14 cellular contexts compared by ENCODE assay signal in genomic region chrX:32966956-32967355, GRCh38.
DNase-seq lines count a peak whose midpoint lies in the region; TF ChIP-seq lines count a peak whose summit lies in the region.
"Had no signal": no experiment of that assay in that cellular context is flagged by ENCODE, and none has a peak within 500 bp of the region (broad histone marks: within the 10 kb centered on the region; RNA-seq: fewer than 3 reads in every experiment).

No MANE protein-coding gene starts in this region.

- H3K9me3 ChIP-seq in Karpas-422 (ENCODE audit: low read length) = no peaks in the 10 kb centered on the region
- no peaks in the 10 kb centered on the region for H3K9me3 ChIP-seq in SU-DHL-6 (ENCODE audit: insufficient read depth, low read length)
- H3K9me3 ChIP-seq in CD8-positive, alpha-beta memory T cell (ENCODE audit: low read length) = no peaks in the 10 kb centered on the region

- H2AFZ ChIP-seq in Karpas-422 (ENCODE audit: low read length) = peak overlapping the region; percentile 16; the same call in 1 of the 2 replicates
- H2AFZ ChIP-seq in SU-DHL-6 (ENCODE audit: low read depth, low read length, severe bottlenecking) = peak overlapping the region; percentile 87

- H3K36me3 ChIP-seq in Karpas-422 (ENCODE audit: insufficient read depth, low read length) = no peaks in the 10 kb centered on the region
- H3K36me3 ChIP-seq in SU-DHL-6 (ENCODE audit: low read length) = no peaks in the 10 kb centered on the region
- no peaks in the 10 kb centered on the region for H3K36me3 ChIP-seq in CD8-positive, alpha-beta memory T cell (ENCODE audit: insufficient read depth, low read length)
- H3K36me3 ChIP-seq: BLaER1 treated with 17β-estradiol and CSF1 and Interleukin-3, amounts not matched to agents 10 nM and 100 nM had no signal

- H3K27ac ChIP-seq in Karpas-422 (ENCODE audit: low read length) (no peak overlapping the region), SU-DHL-6 (ENCODE audit: low read depth, low read length) (no peak overlapping the region), caudate nucleus (ENCODE audit: low read depth, low read length) (no peak overlapping the region)
- H3K27ac ChIP-seq in CD8-positive, alpha-beta memory T cell (ENCODE audit: low read depth, low read length) = no peak overlapping the region
- H3K27ac ChIP-seq: BLaER1 treated with 17β-estradiol and CSF1 and Interleukin-3, amounts not matched to agents 10 nM and 100 nM had no signal

- POLR2A ChIA-PET in CD8-positive, alpha-beta memory T cell (lab: Charles Lee) = no interaction called here
- POLR2A ChIA-PET in activated CD4-positive, alpha-beta memory T cell treated with anti-CD3 and anti-CD28 coated beads, Interleukin-2, amount 10 ng/mL, durations not matched to agents 7 days and 5 days (lab: Charles Lee) = no interaction called here

- H3F3A ChIP-seq in SU-DHL-6 (ENCODE audit: insufficient read depth) = no peaks in the 10 kb centered on the region

- no peak for TF ChIP-seq CTCF in SU-DHL-6 (IDR thresholded peaks at IDR 0.05; ENCODE audit: insufficient read depth, low read length, poor library complexity, severe bottlenecking)

- H3K4me3 ChIP-seq in Karpas-422 (ENCODE audit: low read length) (no peak overlapping the region), SU-DHL-6 (ENCODE audit: insufficient read depth, low read length, poor library complexity, severe bottlenecking) (no peak overlapping the region)
- no peak overlapping the region for H3K4me3 ChIP-seq in CD8-positive, alpha-beta memory T cell (ENCODE audit: low read length)
- H3K4me3 ChIP-seq: BLaER1 treated with 17β-estradiol and CSF1 and Interleukin-3, amounts not matched to agents 10 nM and 100 nM had no signal

- peaks cover 2 to 4% (median 2%) of the 10 kb centered on the region in 5 donors for H3K9me3 Mint-ChIP-seq in CD8-positive, alpha-beta memory T cell
- H3K9me3 Mint-ChIP-seq in activated CD4-positive, alpha-beta memory T cell treated with anti-CD3 and anti-CD28 coated beads, Interleukin-2, amount 10 ng/mL, durations not matched to agents 7 days and 5 days = no peaks in the 10 kb centered on the region

- H4K20me1 ChIP-seq in Karpas-422 (ENCODE audit: insufficient read depth, low read depth, low read length) (no peaks in the 10 kb centered on the region), SU-DHL-6 (ENCODE audit: low read depth, low read length) (no peaks in the 10 kb centered on the region)
- H4K20me1 ChIP-seq: BLaER1 treated with 17β-estradiol and CSF1 and Interleukin-3, amounts not matched to agents 10 nM and 100 nM had no signal

- no peaks in the 10 kb centered on the region for H3K36me3 Mint-ChIP-seq in CD8-positive, alpha-beta memory T cell
- no peaks in the 10 kb centered on the region for H3K36me3 Mint-ChIP-seq in activated CD4-positive, alpha-beta memory T cell treated with anti-CD3 and anti-CD28 coated beads, Interleukin-2, amount 10 ng/mL, durations not matched to agents 7 days and 5 days (ENCODE audit: low read depth)
- H3K36me3 Mint-ChIP-seq: CD4-positive, CD25-positive, alpha-beta regulatory T cell had no signal

- H3K4me3 Mint-ChIP-seq in CD8-positive, alpha-beta memory T cell = no peak overlapping the region
- H3K4me3 Mint-ChIP-seq in activated CD4-positive, alpha-beta memory T cell treated with anti-CD3 and anti-CD28 coated beads, Interleukin-2, amount 10 ng/mL, durations not matched to agents 7 days and 5 days = no peak overlapping the region
- H3K4me3 Mint-ChIP-seq: CD4-positive, CD25-positive, alpha-beta regulatory T cell had no signal

- H3K4me2 ChIP-seq in Karpas-422 (ENCODE audit: low read depth, low read length, poor library complexity, severe bottlenecking) (no peak overlapping the region), SU-DHL-6 (ENCODE audit: low read depth, low read length, poor library complexity, severe bottlenecking) (no peak overlapping the region)
- H3K4me2 ChIP-seq: BLaER1 treated with 17β-estradiol and CSF1 and Interleukin-3, amounts not matched to agents 10 nM and 100 nM had no signal

- DNase-seq in COLO829 (ENCODE audit: low spot score) (peak; percentile 45), Karpas-422 (no peak), NCI-H69 (lab: John Stamatoyannopoulos, UW) (peak; percentile 66), caudate nucleus (lab: John Stamatoyannopoulos, UW) (no peak), globus pallidus (ENCODE audit: low spot score) (no peak)
- no peak for DNase-seq in CD8-positive, alpha-beta memory T cell
- DNase-seq in activated CD4-positive, alpha-beta memory T cell treated with anti-CD3 and anti-CD28 coated beads, Interleukin-2, amount 10 ng/mL, durations not matched to agents 7 days and 5 days = no peak
- DNase-seq: 8988T, AML-193, GF-D8, IMR-90 had no signal

- CTCF ChIA-PET in CD8-positive, alpha-beta memory T cell (lab: Charles Lee) = no interaction called here
- CTCF ChIA-PET in activated CD4-positive, alpha-beta memory T cell treated with anti-CD3 and anti-CD28 coated beads, Interleukin-2, amount 10 ng/mL, durations not matched to agents 7 days and 5 days (lab: Charles Lee) = no interaction called here

- H3K27me3 ChIP-seq in Karpas-422 (ENCODE audit: low read length) = no peaks in the 10 kb centered on the region
- H3K27me3 ChIP-seq in SU-DHL-6 (ENCODE audit: low read length) = no peaks in the 10 kb centered on the region
- no peaks in the 10 kb centered on the region for H3K27me3 ChIP-seq in CD8-positive, alpha-beta memory T cell (ENCODE audit: insufficient read depth, low read length, poor library complexity, severe bottlenecking)

- H3K4me1 ChIP-seq in Karpas-422 (ENCODE audit: low read length) = no peaks in the 10 kb centered on the region
- no peaks in the 10 kb centered on the region for H3K4me1 ChIP-seq in CD8-positive, alpha-beta memory T cell (ENCODE audit: insufficient read depth, low read length)
- H3K4me1 ChIP-seq: BLaER1 treated with 17β-estradiol and CSF1 and Interleukin-3, amounts not matched to agents 10 nM and 100 nM had no signal

- peaks cover 0 to 1% (median 0%) of the 10 kb centered on the region in 3 donors for H3K4me1 Mint-ChIP-seq in CD8-positive, alpha-beta memory T cell
- H3K4me1 Mint-ChIP-seq in activated CD4-positive, alpha-beta memory T cell treated with anti-CD3 and anti-CD28 coated beads, Interleukin-2, amount 10 ng/mL, durations not matched to agents 7 days and 5 days = no peaks in the 10 kb centered on the region

- H3K79me2 ChIP-seq in Karpas-422 (ENCODE audit: low read length) (no peaks in the 10 kb centered on the region), SU-DHL-6 (ENCODE audit: insufficient read depth, low read length) (no peaks in the 10 kb centered on the region)

- H3K9me2 ChIP-seq in Karpas-422 (replicated peaks; ENCODE audit: insufficient read depth, low read length) = no peaks in the 10 kb centered on the region
- H3K9me2 ChIP-seq in SU-DHL-6 (replicated peaks; ENCODE audit: insufficient read depth, low read length) = no peaks in the 10 kb centered on the region

- H3K27me3 Mint-ChIP-seq in CD8-positive, alpha-beta memory T cell = no peaks in the 10 kb centered on the region
- no peaks in the 10 kb centered on the region for H3K27me3 Mint-ChIP-seq in activated CD4-positive, alpha-beta memory T cell treated with anti-CD3 and anti-CD28 coated beads, Interleukin-2, amount 10 ng/mL, durations not matched to agents 7 days and 5 days
- H3K27me3 Mint-ChIP-seq: CD4-positive, CD25-positive, alpha-beta regulatory T cell had no signal

- H3K9ac ChIP-seq in Karpas-422 (ENCODE audit: low read length) = no peak overlapping the region
- H3K9ac ChIP-seq in SU-DHL-6 (ENCODE audit: low read length) = no peak overlapping the region
- H3K9ac ChIP-seq: BLaER1 treated with 17β-estradiol and CSF1 and Interleukin-3, amounts not matched to agents 10 nM and 100 nM had no signal

- H3K27ac Mint-ChIP-seq in CD8-positive, alpha-beta memory T cell = no peak overlapping the region
- H3K27ac Mint-ChIP-seq in activated CD4-positive, alpha-beta memory T cell treated with anti-CD3 and anti-CD28 coated beads, Interleukin-2, amount 10 ng/mL, durations not matched to agents 7 days and 5 days = no peak overlapping the region
- H3K27ac Mint-ChIP-seq: CD4-positive, CD25-positive, alpha-beta regulatory T cell had no signal

Comparison
In these comparisons a context has a peak if more than half of its experiments do, and no peak if none do; other contexts are left out.
1. DNase-seq: peak in COLO829 (single experiment) and NCI-H69 (single experiment); none in Karpas-422 (single experiment), caudate nucleus (0 of 61), globus pallidus (single experiment), CD8-positive, alpha-beta memory T cell (0 of 5) and activated CD4-positive, alpha-beta memory T cell treated with anti-CD3 and anti-CD28 coated beads, Interleukin-2, amount 10 ng/mL, durations not matched to agents 7 days and 5 days (single experiment).